Comparison of ENCODE assay signal across 16 cellular contexts in genomic region chr10:84171237-84171636, GRCh38. TPM values are rescaled to one million over a fixed set of nuclear protein-coding genes. Genes with fewer than 3 reads are reported as not detected.
"Had no signal": no experiment of that assay in that cellular context is flagged by ENCODE, and none has a peak within 500 bp of the region (broad histone marks: within the 10 kb centered on the region; RNA-seq: fewer than 3 reads in every experiment).

No MANE protein-coding gene starts in this region.

RNA-seq across cellular contexts. Expression of gene GPR15LG, which starts 2.4 kb away (rescaled TPM):
- total RNA-seq: activated CD4-positive, alpha-beta memory T cell treated with anti-CD3 and anti-CD28 coated beads for 36 hours; activated naive CD4-positive, alpha-beta T cell treated with anti-CD3 and anti-CD28 coated beads for 36 hours; activated naive CD8-positive, alpha-beta T cell treated with anti-CD3 and anti-CD28 coated beads, Interleukin-2, amount 10 ng/mL, durations not matched to agents 7 days and 5 days; activated T-cell treated with anti-CD3 and anti-CD28 coated beads, Interleukin-2, amount 50 U/mL, for 72 hours; endodermal cell; frontal cortex; left ventricle myocardium superior; mononuclear cell; neural crest cell; osteoblast; progenitor cell of endocrine pancreas; spleen; thyroid gland had no signal

RNA-seq across cellular contexts. Expression of gene LRIT2, which starts 54.1 kb away (rescaled TPM):
- total RNA-seq: activated CD4-positive, alpha-beta memory T cell treated with anti-CD3 and anti-CD28 coated beads for 36 hours; activated naive CD4-positive, alpha-beta T cell treated with anti-CD3 and anti-CD28 coated beads for 36 hours; activated naive CD8-positive, alpha-beta T cell treated with anti-CD3 and anti-CD28 coated beads, Interleukin-2, amount 10 ng/mL, durations not matched to agents 7 days and 5 days; activated T-cell treated with anti-CD3 and anti-CD28 coated beads, Interleukin-2, amount 50 U/mL, for 72 hours; breast epithelium; endodermal cell; frontal cortex; hepatocyte; left ventricle myocardium superior; mammary epithelial cell; mononuclear cell; neural crest cell; osteoblast; progenitor cell of endocrine pancreas; spleen; thyroid gland had no signal
